ENCODE assay signal across 19 cellular contexts in the genomic region with DNA sequence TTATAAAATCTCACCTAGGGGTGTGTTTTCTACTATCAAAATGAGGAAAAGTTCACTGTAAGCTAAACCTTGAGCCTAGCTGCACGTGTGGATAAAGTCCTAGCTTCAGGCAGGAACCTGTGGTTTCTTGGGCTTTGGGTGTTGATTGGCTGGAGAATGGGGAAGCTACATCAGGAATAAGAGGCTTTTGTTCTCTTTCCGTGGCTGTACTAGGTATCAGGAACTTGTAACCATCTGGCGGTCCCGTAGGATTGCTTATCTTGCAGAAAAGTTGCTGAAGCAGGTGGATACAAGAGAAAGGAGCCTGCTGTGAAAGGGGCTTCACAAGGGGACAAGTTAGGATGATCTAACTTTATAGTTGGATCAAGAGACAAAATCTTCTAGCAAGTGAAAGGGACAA.
DNase-seq lines count a peak whose midpoint lies in the region; ATAC-seq and TF ChIP-seq lines count a peak whose summit lies in the region.
"Had no signal": no experiment of that assay in that cellular context is flagged by ENCODE, and none has a peak within 500 bp of the region (broad histone marks: within the 10 kb centered on the region; RNA-seq: fewer than 3 reads in every experiment).

No MANE protein-coding gene starts in this region.

- peak overlapping the region; percentile 34 to 69 (median 56) for H3K4me2 ChIP-seq in BLaER1 treated with 17β-estradiol and CSF1 and Interleukin-3, amounts not matched to agents 10 nM and 100 nM

- no peaks in the 10 kb centered on the region for H3K27me3 ChIP-seq in BLaER1 treated with 17β-estradiol and CSF1 and Interleukin-3, amounts not matched to agents 10 nM and 100 nM
- H3K27me3 ChIP-seq in CD8-positive, alpha-beta T cell (ENCODE audit: insufficient read depth, low read length): no peaks in the 10 kb centered on the region

- no peak for TF ChIP-seq CTCF in CD8-positive, alpha-beta T cell (IDR thresholded peaks at IDR 0.05)

- POLR2A ChIA-PET in CD8-positive, alpha-beta T cell (lab: Charles Lee): no interaction called here

- peaks cover 7 to 37% (median 11%) of the 10 kb centered on the region in 10 experiments; a peak in 19 of 20 replicates for H3K4me1 ChIP-seq in BLaER1 treated with 17β-estradiol and CSF1 and Interleukin-3, amounts not matched to agents 10 nM and 100 nM
- no peaks in the 10 kb centered on the region for H3K4me1 ChIP-seq in CD8-positive, alpha-beta T cell (ENCODE audit: insufficient read depth, low read length)

- peak overlapping the region in 1 of 10 experiments; percentile 1; a peak in 2 of 20 replicates for H3K4me3 ChIP-seq in BLaER1 treated with 17β-estradiol and CSF1 and Interleukin-3, amounts not matched to agents 10 nM and 100 nM
- H3K4me3 ChIP-seq in CD8-positive, alpha-beta T cell (ENCODE audit: low read depth, low read length): no peak overlapping the region
- H3K4me3 ChIP-seq: GM12878 had no signal

- no peaks in the 10 kb centered on the region for H3K9me3 ChIP-seq in BLaER1 treated with 17β-estradiol and CSF1 and Interleukin-3, amounts not matched to agents 10 nM and 100 nM (replicated peaks in 1 of 11)
- no peaks in the 10 kb centered on the region for H3K9me3 ChIP-seq in CD8-positive, alpha-beta T cell (ENCODE audit: low read length)

- ATAC-seq in HG02588 (IDR thresholded peaks at IDR 0.05; ENCODE audit: unreplicated experiment) (no peak), HG02981 (IDR thresholded peaks at IDR 0.05; ENCODE audit: unreplicated experiment) (no peak)
- ATAC-seq in CD8-positive, alpha-beta T cell: no peak
- ATAC-seq: GM12878; naive thymus-derived CD4-positive, alpha-beta T cell had no signal

- no peak overlapping the region for H3K27ac Mint-ChIP-seq in CD8-positive, alpha-beta T cell
- H3K27ac Mint-ChIP-seq: naive thymus-derived CD4-positive, alpha-beta T cell had no signal

- DNase-seq in GF-D8 (lab: John Stamatoyannopoulos, UW): peak; percentile 17
- peak; percentile 55 for DNase-seq in RPMI8226
- peak; percentile 50 for DNase-seq in iPS DF 19.7 (ENCODE audit: low read depth, low spot score)
- no peak for DNase-seq in stimulated activated CD4-positive, alpha-beta T cell treated with anti-CD3 and anti-CD28 coated beads, Interleukin-4, amount 100 ng/mL, for 24 hours
- DNase-seq in CD8-positive, alpha-beta T cell: no peak
- DNase-seq: activated CD4-positive, alpha-beta T cell treated with anti-CD3 and anti-CD28 coated beads, Interleukin-2, amount 50 U/mL, for 1 hour; anterior cingulate cortex; C1 segment of cervical spinal cord; cortex of kidney; hippocampal formation; naive thymus-derived CD4-positive, alpha-beta T cell; NCI-H1417; NCI-H446 treated with DMSO at 0.1 percent for 48 hours; stimulated activated CD4-positive, alpha-beta T cell treated with anti-CD3 and anti-CD28 coated beads, Interleukin-1b, Interleukin-23, amount 100 ng/mL, for 48 hours; stimulated activated CD8-positive, alpha-beta memory T cell treated with anti-CD3 and anti-CD28 coated beads, Interleukin-4, amount 100 ng/mL, for 48 hours had no signal

- H3K36me3 Mint-ChIP-seq in CD8-positive, alpha-beta T cell: no peaks in the 10 kb centered on the region
- H3K36me3 Mint-ChIP-seq: naive thymus-derived CD4-positive, alpha-beta T cell had no signal

- intact Hi-C loops in CD8-positive, alpha-beta T cell (cut with DNase I, micrococcal nuclease): no loop called here

- H3K36me3 ChIP-seq in BLaER1 treated with 17β-estradiol and CSF1 and Interleukin-3, amounts not matched to agents 10 nM and 100 nM: no peaks in the 10 kb centered on the region
- no peaks in the 10 kb centered on the region for H3K36me3 ChIP-seq in CD8-positive, alpha-beta T cell (ENCODE audit: insufficient read depth, low read length)

- no peaks in the 10 kb centered on the region for H3K27me3 Mint-ChIP-seq in CD8-positive, alpha-beta T cell (ENCODE audit: low read depth)
- H3K27me3 Mint-ChIP-seq: naive thymus-derived CD4-positive, alpha-beta T cell had no signal

- peaks cover 8% of the 10 kb centered on the region for H3K4me1 Mint-ChIP-seq in CD8-positive, alpha-beta T cell (ENCODE audit: low read depth)

- H3K4me3 Mint-ChIP-seq in CD8-positive, alpha-beta T cell: no peak overlapping the region

- peaks cover 3% of the 10 kb centered on the region for H3K9me3 Mint-ChIP-seq in CD8-positive, alpha-beta T cell

- no peak overlapping the region for H3K27ac ChIP-seq in BLaER1 treated with 17β-estradiol and CSF1 and Interleukin-3, amounts not matched to agents 10 nM and 100 nM
- no peak overlapping the region for H3K27ac ChIP-seq in CD8-positive, alpha-beta T cell (ENCODE audit: low read depth, low read length)

- CTCF ChIA-PET in CD8-positive, alpha-beta T cell (lab: Charles Lee): no interaction called here

- no peaks in the 10 kb centered on the region for H4K20me1 ChIP-seq in BLaER1 treated with 17β-estradiol and CSF1 and Interleukin-3, amounts not matched to agents 10 nM and 100 nM

- H3K9ac ChIP-seq in BLaER1 treated with 17β-estradiol and CSF1 and Interleukin-3, amounts not matched to agents 10 nM and 100 nM: no peak overlapping the region

Comparison
In these comparisons a context has a peak if more than half of its experiments do, and no peak if none do; other contexts are left out.
1. DNase-seq: peak in GF-D8 (single experiment), RPMI8226 (single experiment) and iPS DF 19.7 (single experiment); none in stimulated activated CD4-positive, alpha-beta T cell treated with anti-CD3 and anti-CD28 coated beads, Interleukin-4, amount 100 ng/mL, for 24 hours (single experiment) and CD8-positive, alpha-beta T cell (0 of 7).